Comparison of ENCODE assay signal across 11 cellular contexts in genomic region chr10:7407368-7408002, GRCh38. TPM values are rescaled to one million over a fixed set of nuclear protein-coding genes. Genes with fewer than 3 reads are reported as not detected.
DNase-seq lines count a peak whose midpoint lies in the region; FAIRE-seq and TF ChIP-seq lines count a peak whose summit lies in the region.
"Had no signal": no experiment of that assay in that cellular context is flagged by ENCODE, and none has a peak within 500 bp of the region (broad histone marks: within the 10 kb centered on the region; RNA-seq: fewer than 3 reads in every experiment).

No MANE protein-coding gene starts in this region.

- H3K27ac ChIP-seq in mesodermal cell (ENCODE audit: low read depth, low read length, severe bottlenecking) (no peak overlapping the region), tibial nerve (peak overlapping the region; percentile 53 to 87 (median 74)), SJCRH30 (no peak overlapping the region)
- H3K27ac ChIP-seq: epithelial cell of prostate had no signal

- peaks cover 0 to 14% of the 10 kb centered on the region in 2 donors for H3K27me3 ChIP-seq in tibial nerve
- no peaks in the 10 kb centered on the region for H3K27me3 ChIP-seq in SJCRH30

- H3K9me3 ChIP-seq in mesodermal cell (ENCODE audit: control insufficient read depth, low read length) (no peaks in the 10 kb centered on the region), tibial nerve (no peaks in the 10 kb centered on the region), SJCRH30 (replicated peaks) (no peaks in the 10 kb centered on the region)
- H3K9me3 ChIP-seq: BE2C had no signal

- H3K4me3 ChIP-seq in mesodermal cell (ENCODE audit: extremely low read depth, insufficient read depth, low read length, poor library complexity, severe bottlenecking): peak overlapping the region; percentile 74
- H3K4me3 ChIP-seq in tibial nerve: peak overlapping the region; percentile 53 to 82 (median 72)
- no peak overlapping the region for H3K4me3 ChIP-seq in SJCRH30

- peak overlapping the region; percentile 87 for H3K4me3 Mint-ChIP-seq in chondrocyte (ENCODE audit: unreplicated experiment)

- no peak for TF ChIP-seq CTCF in chondrocyte (IDR thresholded peaks at IDR 0.05)
- TF ChIP-seq CTCF in tibial nerve (IDR thresholded peaks at IDR 0.05): no peak

- no peaks in the 10 kb centered on the region for H3K9me3 Mint-ChIP-seq in chondrocyte (ENCODE audit: low read depth)

- DNase-seq in activated gamma-delta T cell (lab: John Stamatoyannopoulos, UW) (peak; percentile 13), activated gamma-delta T cell treated with Interleukin-2 at 50 U/mL for 16 hours (no peak), chondrocyte (ENCODE audit: low spot score) (no peak), tibial nerve (ENCODE audit: low spot score in 2 of 2) (no peak), frontal cortex (ENCODE audit: low spot score in 2 of 2) (no peak), SJCRH30 (no peak), HUDEP-2 (lab: John Stamatoyannopoulos, UW; ENCODE audit: unreplicated experiment in 76 of 76) (no peak)
- DNase-seq: BE2C, OCI-M1 had no signal

- H3K36me3 ChIP-seq in mesodermal cell (ENCODE audit: control insufficient read depth, insufficient read depth, low read length) (no peaks in the 10 kb centered on the region), tibial nerve (no peaks in the 10 kb centered on the region), SJCRH30 (no peaks in the 10 kb centered on the region)
- H3K36me3 ChIP-seq: BE2C had no signal

- 5% methylated on average over 41 to 42 of the region's 49 CpGs for WGBS in mesodermal cell (ENCODE audit: insufficient coverage in 2 of 2), 2 experiments
- WGBS in tibial nerve, 2 donors: 14 to 22% methylated on average over 40 to 48 of the region's 49 CpGs

- peaks cover 23% of the 10 kb centered on the region for H3K4me1 ChIP-seq in mesodermal cell (ENCODE audit: control insufficient read depth, insufficient read depth, low read length, poor library complexity, severe bottlenecking)
- H3K4me1 ChIP-seq in tibial nerve: peaks cover 0 to 47% (median 10%) of the 10 kb centered on the region in 4 donors
- H3K4me1 ChIP-seq in SJCRH30: no peaks in the 10 kb centered on the region
- H3K4me1 ChIP-seq: BE2C had no signal

- no peaks in the 10 kb centered on the region for H3K36me3 Mint-ChIP-seq in chondrocyte (ENCODE audit: low read depth)

- no peak for FAIRE-seq in frontal cortex (lab: Jason Lieb, UNC)

- no peak for TF ChIP-seq EP300 in tibial nerve (IDR thresholded peaks at IDR 0.05)

- peaks cover 14% of the 10 kb centered on the region for H3K27me3 Mint-ChIP-seq in chondrocyte (ENCODE audit: low read depth)

- no peak for TF ChIP-seq POLR2A in tibial nerve (IDR thresholded peaks at IDR 0.05)

- no peak overlapping the region for H3K27ac Mint-ChIP-seq in chondrocyte (ENCODE audit: unreplicated experiment)

- H3K4me1 Mint-ChIP-seq in chondrocyte (ENCODE audit: low read depth): peaks cover 28% of the 10 kb centered on the region

RNA-seq across cellular contexts. Expression of gene SFMBT2, which starts 3.3 kb away (rescaled TPM):
- 1.8 to 2.0 TPM (median 1.9 TPM) in 3 replicates for total RNA-seq in chondrocyte
- 1.4 TPM for polyA plus RNA-seq in mesodermal cell (2013, experiment 1 of 2)
- 1.9 TPM for polyA plus RNA-seq in mesodermal cell (2013, experiment 2 of 2)
- total RNA-seq in tibial nerve: 10 to 100 TPM; 10.2 to 24.0 (median 15.4) TPM
- total RNA-seq in frontal cortex: 22.0 TPM
- 7.4 and 8.2 TPM in 2 replicates for total RNA-seq in SJCRH30 (2014; rRNA removed; shearing (Covaris generic))

Comparison
In these comparisons a context has a peak if more than half of its experiments do, and no peak if none do; other contexts are left out.
1. H3K27ac ChIP-seq: peak in tibial nerve (4 of 4); none in mesodermal cell (single experiment) and SJCRH30 (single experiment).